ENCODE assay signal across 1 cellular context in the genomic region with DNA sequence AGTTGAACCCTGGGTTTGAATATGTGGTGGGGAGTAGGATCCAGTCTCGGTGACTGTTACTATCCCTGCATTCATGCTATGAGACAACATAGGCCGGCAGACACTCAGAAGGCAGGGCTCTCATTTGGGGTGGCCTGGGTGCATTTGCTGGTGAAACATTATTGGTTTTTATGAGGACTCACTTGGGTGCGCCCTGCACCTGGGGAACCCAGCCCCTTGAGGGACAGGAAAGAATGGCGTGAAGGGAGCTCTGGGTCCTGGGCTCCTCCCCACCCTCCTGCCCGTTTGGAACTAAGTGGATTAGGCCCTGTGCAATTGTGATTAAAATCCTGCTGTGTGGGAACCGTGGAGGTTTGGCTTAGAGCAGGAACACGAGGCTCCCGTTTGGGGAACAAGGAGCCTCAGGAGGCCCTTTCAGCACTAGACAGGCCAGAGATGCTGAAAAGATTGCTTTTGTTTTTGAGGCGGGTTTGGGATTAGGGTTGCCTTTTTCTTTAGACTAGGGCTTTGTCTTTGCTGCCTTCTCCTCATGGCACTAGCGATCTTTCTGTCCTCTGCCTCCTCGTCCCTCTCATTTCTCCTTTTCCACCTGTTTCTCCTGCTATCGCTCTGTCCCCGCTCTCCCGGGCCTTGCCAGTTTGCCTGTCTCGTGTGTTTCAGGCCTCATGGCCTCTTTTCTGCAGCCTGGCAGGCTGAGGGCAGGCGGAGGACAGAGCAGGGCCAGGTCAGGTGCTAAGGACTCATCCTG.
TF ChIP-seq lines count a peak whose summit lies in the region.

No MANE protein-coding gene starts in this region.

TF ChIP-seq in GM23338, 12 proteins besides CTCF, POLR2A, EP300 and RAD21 (continued from another document):
- TF ChIP-seq, protein P1, sequence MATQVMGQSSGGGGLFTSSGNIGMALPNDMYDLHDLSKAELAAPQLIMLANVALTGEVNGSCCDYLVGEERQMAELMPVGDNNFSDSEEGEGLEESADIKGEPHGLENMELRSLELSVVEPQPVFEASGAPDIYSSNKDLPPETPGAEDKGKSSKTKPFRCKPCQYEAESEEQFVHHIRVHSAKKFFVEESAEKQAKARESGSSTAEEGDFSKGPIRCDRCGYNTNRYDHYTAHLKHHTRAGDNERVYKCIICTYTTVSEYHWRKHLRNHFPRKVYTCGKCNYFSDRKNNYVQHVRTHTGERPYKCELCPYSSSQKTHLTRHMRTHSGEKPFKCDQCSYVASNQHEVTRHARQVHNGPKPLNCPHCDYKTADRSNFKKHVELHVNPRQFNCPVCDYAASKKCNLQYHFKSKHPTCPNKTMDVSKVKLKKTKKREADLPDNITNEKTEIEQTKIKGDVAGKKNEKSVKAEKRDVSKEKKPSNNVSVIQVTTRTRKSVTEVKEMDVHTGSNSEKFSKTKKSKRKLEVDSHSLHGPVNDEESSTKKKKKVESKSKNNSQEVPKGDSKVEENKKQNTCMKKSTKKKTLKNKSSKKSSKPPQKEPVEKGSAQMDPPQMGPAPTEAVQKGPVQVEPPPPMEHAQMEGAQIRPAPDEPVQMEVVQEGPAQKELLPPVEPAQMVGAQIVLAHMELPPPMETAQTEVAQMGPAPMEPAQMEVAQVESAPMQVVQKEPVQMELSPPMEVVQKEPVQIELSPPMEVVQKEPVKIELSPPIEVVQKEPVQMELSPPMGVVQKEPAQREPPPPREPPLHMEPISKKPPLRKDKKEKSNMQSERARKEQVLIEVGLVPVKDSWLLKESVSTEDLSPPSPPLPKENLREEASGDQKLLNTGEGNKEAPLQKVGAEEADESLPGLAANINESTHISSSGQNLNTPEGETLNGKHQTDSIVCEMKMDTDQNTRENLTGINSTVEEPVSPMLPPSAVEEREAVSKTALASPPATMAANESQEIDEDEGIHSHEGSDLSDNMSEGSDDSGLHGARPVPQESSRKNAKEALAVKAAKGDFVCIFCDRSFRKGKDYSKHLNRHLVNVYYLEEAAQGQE (IDR thresholded peaks at IDR 0.05; ENCODE audit: unreplicated experiment), result no peak
- no peak for TF ChIP-seq NANOG (IDR thresholded peaks at IDR 0.05; ENCODE audit: borderline replicate concordance)
- TF ChIP-seq, protein P2, sequence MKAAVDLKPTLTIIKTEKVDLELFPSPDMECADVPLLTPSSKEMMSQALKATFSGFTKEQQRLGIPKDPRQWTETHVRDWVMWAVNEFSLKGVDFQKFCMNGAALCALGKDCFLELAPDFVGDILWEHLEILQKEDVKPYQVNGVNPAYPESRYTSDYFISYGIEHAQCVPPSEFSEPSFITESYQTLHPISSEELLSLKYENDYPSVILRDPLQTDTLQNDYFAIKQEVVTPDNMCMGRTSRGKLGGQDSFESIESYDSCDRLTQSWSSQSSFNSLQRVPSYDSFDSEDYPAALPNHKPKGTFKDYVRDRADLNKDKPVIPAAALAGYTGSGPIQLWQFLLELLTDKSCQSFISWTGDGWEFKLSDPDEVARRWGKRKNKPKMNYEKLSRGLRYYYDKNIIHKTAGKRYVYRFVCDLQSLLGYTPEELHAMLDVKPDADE (IDR thresholded peaks at IDR 0.05), result no peak
